In genomic region chr2:50535971-50536759, GRCh38 we compare ENCODE assay signal across 8 cellular contexts.
DNase-seq lines count a peak whose midpoint lies in the region; ATAC-seq and TF ChIP-seq lines count a peak whose summit lies in the region.

No MANE protein-coding gene starts in this region.

- DNase-seq in NCI-H2196 (lab: John Stamatoyannopoulos, UW; ENCODE audit: unreplicated experiment) (peak; percentile 3), NCI-H2196 treated with DMSO at 0.1 percent for 48 hours (lab: John Stamatoyannopoulos, UW; ENCODE audit: unreplicated experiment) (no peak), IMR-90 (peak; percentile 55), RWPE1 (ENCODE audit: low spot score) (peak; percentile 16), glutamatergic neuron (peak; percentile 16), sigmoid colon (no peak)
- DNase-seq in CD8-positive, alpha-beta memory T cell, result no peak

- TF ChIP-seq EP300 in sigmoid colon (IDR thresholded peaks at IDR 0.05), result no peak

- no peak overlapping the region for H2AFZ ChIP-seq in IMR-90 (replicated peaks; ENCODE audit: low read length, poor library complexity)

- TF ChIP-seq POLR2A in IMR-90 (IDR thresholded peaks at IDR 0.05; ENCODE audit: low read depth, low read length), result no peak
- TF ChIP-seq POLR2A in sigmoid colon (IDR thresholded peaks at IDR 0.05), result no peak

- POLR2A ChIA-PET in IMR-90 (lab: Charles Lee; ENCODE audit: unreplicated experiment) (no interaction called here), RWPE1 (lab: Yijun Ruan, JAX; ENCODE audit: low non-redundant PET) (no interaction called here)
- POLR2A ChIA-PET in CD8-positive, alpha-beta memory T cell (lab: Charles Lee), result no interaction called here

- CTCF ChIA-PET in IMR-90 (lab: Yijun Ruan, JAX), result interaction anchor here (0.5 to 0.8 kb wide), 3 partner anchors 16 to 1688 kb away, joined by 3 to 4 read pairs (median 3); no protein-coding TSS in a partner anchor
- CTCF ChIA-PET in RWPE1 (lab: Yijun Ruan, JAX), result interaction anchor here (0.5 to 0.7 kb wide), 3 partner anchors 156 to 1579 kb away, joined by 3 to 5 read pairs (median 3); no protein-coding TSS in a partner anchor
- CTCF ChIA-PET in CD8-positive, alpha-beta memory T cell (lab: Charles Lee), result no interaction called here

- no peak overlapping the region for H3K18ac ChIP-seq in IMR-90 (ENCODE audit: low read depth, low read length)

- no peak overlapping the region for H2BK15ac ChIP-seq in IMR-90 (ENCODE audit: low read depth, low read length)

- no peak overlapping the region for H2BK5ac ChIP-seq in IMR-90 (ENCODE audit: low read depth, low read length, poor library complexity, severe bottlenecking)

- peak overlapping the region; percentile 45 for H3K27ac Mint-ChIP-seq in glutamatergic neuron (ENCODE audit: unreplicated experiment)
- no peak overlapping the region for H3K27ac Mint-ChIP-seq in CD8-positive, alpha-beta memory T cell

- H3K79me1 ChIP-seq in IMR-90 (ENCODE audit: low read depth in 1 of 2, low read length in 2 of 2), result no peaks in the 10 kb centered on the region

- no CpG with 5 or more reads among the region's 11 CpGs for WGBS in IMR-90 (ENCODE audit: extremely low coverage in 2 of 2, insufficient read length in 1 of 2), 2 experiments
- WGBS in sigmoid colon, 2 donors, result 44 to 64% methylated on average over 11 of the region's 11 CpGs

- H4K8ac ChIP-seq in IMR-90 (ENCODE audit: low read depth in 2 of 2, low read length in 2 of 2), result no peak overlapping the region

- in situ Hi-C loops in IMR-90 (cut with MboI; ENCODE audit: low sequenced_read_pairs), result loop anchor here (25.0 kb wide), 1 partner anchor 1451 kb away; no protein-coding TSS in a partner anchor

- ATAC-seq in IMR-90 (ENCODE audit: low read depth), result peak; percentile 89
- ATAC-seq in HG03196 (IDR thresholded peaks at IDR 0.05; ENCODE audit: unreplicated experiment), result no peak

- no peak overlapping the region for H3K56ac ChIP-seq in IMR-90 (ENCODE audit: extremely low read depth, insufficient read depth, low read length)

- H3K27ac ChIP-seq in IMR-90 (ENCODE audit: insufficient read depth, low read length), result no peak overlapping the region
- H3K27ac ChIP-seq in RWPE1, result no peak overlapping the region
- no peak overlapping the region for H3K27ac ChIP-seq in sigmoid colon
- no peak overlapping the region for H3K27ac ChIP-seq in CD8-positive, alpha-beta memory T cell (ENCODE audit: low read depth, low read length)

- H4K91ac ChIP-seq in IMR-90 (ENCODE audit: insufficient read depth, low read depth, low read length), result no peak overlapping the region

- dilution Hi-C loops in IMR-90 (cut with HindIII; ENCODE audit: low sequenced_read_pairs, unreplicated experiment), result no loop called here

- no peaks in the 10 kb centered on the region for H3K9me1 ChIP-seq in IMR-90 (ENCODE audit: insufficient read depth, low read length)

- no peak overlapping the region for H2BK20ac ChIP-seq in IMR-90 (ENCODE audit: low read depth, low read length)

- H4K5ac ChIP-seq in IMR-90 (ENCODE audit: low read depth, low read length), result no peak overlapping the region

- BruUV-seq in IMR-90 (replicated peaks; lab: Mats Ljungman, UMichigan), result no TSS peak

- no peak overlapping the region for H2BK120ac ChIP-seq in IMR-90 (ENCODE audit: low read depth, low read length)

- no peak overlapping the region for H3K4me3 ChIP-seq in IMR-90 (ENCODE audit: insufficient read depth, low read depth, low read length)
- no peak overlapping the region for H3K4me3 ChIP-seq in sigmoid colon
- H3K4me3 ChIP-seq in CD8-positive, alpha-beta memory T cell (ENCODE audit: low read length), result no peak overlapping the region

- H3K23ac ChIP-seq in IMR-90 (ENCODE audit: low read depth, low read length), result no peak overlapping the region

- peak; percentile 85 for TF ChIP-seq RAD21 in IMR-90 (IDR thresholded peaks at IDR 0.05; ENCODE audit: low read length)

- no peaks in the 10 kb centered on the region for H4K20me1 ChIP-seq in IMR-90 (ENCODE audit: insufficient read depth, low read length)

- H3K4me3 Mint-ChIP-seq in glutamatergic neuron (ENCODE audit: unreplicated experiment), result peak overlapping the region; percentile 21
- H3K4me3 Mint-ChIP-seq in CD8-positive, alpha-beta memory T cell, result no peak overlapping the region

- TF ChIP-seq CTCF in IMR-90 (conservative IDR thresholded peaks at IDR 0.05; ENCODE audit: low read depth, low read length) (peak; percentile 73), RWPE1 (conservative IDR thresholded peaks at IDR 0.05; ENCODE audit: low read depth) (peak; percentile 50), glutamatergic neuron (IDR thresholded peaks at IDR 0.05; ENCODE audit: partially characterized antibody, unreplicated experiment) (peak; percentile 81), sigmoid colon (IDR thresholded peaks at IDR 0.05) (peak in 2 of 4 experiments; percentile 15 to 38)

- H3K27me3 ChIP-seq in IMR-90 (ENCODE audit: control insufficient read depth, insufficient read depth, low read length) (no peaks in the 10 kb centered on the region; the same call in 1 of the 2 replicates), sigmoid colon (no peaks in the 10 kb centered on the region)
- no peaks in the 10 kb centered on the region for H3K27me3 ChIP-seq in CD8-positive, alpha-beta memory T cell (ENCODE audit: insufficient read depth, low read length, poor library complexity, severe bottlenecking)

- peaks cover 5% of the 10 kb centered on the region for H3K9me3 Mint-ChIP-seq in glutamatergic neuron (ENCODE audit: unreplicated experiment)
- H3K9me3 Mint-ChIP-seq in CD8-positive, alpha-beta memory T cell, result no peaks in the 10 kb centered on the region

- no peak overlapping the region for H3K4me2 ChIP-seq in IMR-90 (ENCODE audit: low read depth, low read length)

- H2AK5ac ChIP-seq in IMR-90 (ENCODE audit: low read depth, low read length), result no peak overlapping the region

- no peaks in the 10 kb centered on the region for H3K4me1 ChIP-seq in IMR-90 (ENCODE audit: control insufficient read depth, insufficient read depth, low read length)
- H3K4me1 ChIP-seq in sigmoid colon, result no peaks in the 10 kb centered on the region
- H3K4me1 ChIP-seq in CD8-positive, alpha-beta memory T cell (ENCODE audit: insufficient read depth, low read length), result no peaks in the 10 kb centered on the region

- H2AK9ac ChIP-seq in IMR-90 (replicated peaks; ENCODE audit: low read depth, low read length, poor library complexity), result no peak overlapping the region

- intact Hi-C loops in IMR-90 (cut with micrococcal nuclease), result loop anchor here (5.0 to 10.0 kb wide), 5 partner anchors 496 to 1999 kb away; partner anchors contain the start of gene NRXN1
- intact Hi-C loops in sigmoid colon (cut with DNase I), result no loop called here

- no peak overlapping the region for H3K14ac ChIP-seq in IMR-90 (replicated peaks; ENCODE audit: low read depth, low read length)

- peaks cover 57% of the 10 kb centered on the region for H3K4me1 Mint-ChIP-seq in glutamatergic neuron (ENCODE audit: low read depth, unreplicated experiment)
- no peaks in the 10 kb centered on the region for H3K4me1 Mint-ChIP-seq in CD8-positive, alpha-beta memory T cell

- H3K36me3 Mint-ChIP-seq in glutamatergic neuron (ENCODE audit: unreplicated experiment), result no peaks in the 10 kb centered on the region
- H3K36me3 Mint-ChIP-seq in CD8-positive, alpha-beta memory T cell, result no peaks in the 10 kb centered on the region

- H3K27me3 Mint-ChIP-seq in glutamatergic neuron (ENCODE audit: unreplicated experiment), result peaks cover 5% of the 10 kb centered on the region
- H3K27me3 Mint-ChIP-seq in CD8-positive, alpha-beta memory T cell, result no peaks in the 10 kb centered on the region

- no peaks in the 10 kb centered on the region for H3K36me3 ChIP-seq in IMR-90 (ENCODE audit: control insufficient read depth, insufficient read depth, low read length)
- no peaks in the 10 kb centered on the region for H3K36me3 ChIP-seq in sigmoid colon
- H3K36me3 ChIP-seq in CD8-positive, alpha-beta memory T cell (ENCODE audit: insufficient read depth, low read length), result no peaks in the 10 kb centered on the region

- H3K9me3 ChIP-seq in IMR-90 (ENCODE audit: control insufficient read depth, insufficient read depth, low read length) (no peaks in the 10 kb centered on the region), sigmoid colon (no peaks in the 10 kb centered on the region)
- no peaks in the 10 kb centered on the region for H3K9me3 ChIP-seq in CD8-positive, alpha-beta memory T cell (ENCODE audit: low read length)

- no peak overlapping the region for H3K4ac ChIP-seq in IMR-90 (ENCODE audit: low read depth, low read length)

- H3K9ac ChIP-seq in IMR-90 (ENCODE audit: low read depth, low read length), result no peak overlapping the region

TF ChIP-seq in IMR-90, 13 proteins besides CTCF, POLR2A, EP300 and RAD21:
- peak; percentile 74 for TF ChIP-seq SMC3 (IDR thresholded peaks at IDR 0.05; ENCODE audit: low read depth, low read length)
- TF ChIP-seq USF2 (IDR thresholded peaks at IDR 0.05; ENCODE audit: low read depth, low read length), result no peak

Comparison
In these comparisons a context has a peak if more than half of its experiments do, and no peak if none do; other contexts are left out.
1. DNase-seq: peak in NCI-H2196 (single experiment), IMR-90 (single experiment), RWPE1 (single experiment) and glutamatergic neuron (single experiment); none in NCI-H2196 treated with DMSO at 0.1 percent for 48 hours (single experiment), sigmoid colon (single experiment) and CD8-positive, alpha-beta memory T cell (0 of 5).